In genomic region chr22:37716708-37717107, GRCh38 we compare ENCODE assay signal across 21 cellular contexts. TPM values are rescaled to one million over a fixed set of nuclear protein-coding genes. Genes with fewer than 3 reads are reported as not detected.
DNase-seq lines count a peak whose midpoint lies in the region; ATAC-seq and TF ChIP-seq lines count a peak whose summit lies in the region.
"Had no signal": no experiment of that assay in that cellular context is flagged by ENCODE, and none has a peak within 500 bp of the region (broad histone marks: within the 10 kb centered on the region; RNA-seq: fewer than 3 reads in every experiment).

No MANE protein-coding gene starts in this region.

- no peak overlapping the region for H3K4me3 Mint-ChIP-seq in WTC11
- H3K4me3 Mint-ChIP-seq in activated T-helper 2 cell treated with anti-CD3 and anti-CD28 coated beads, Interferon-gamma antibody, Interleukin-2, Interleukin-4, amounts not matched to agents 10 μg/mL and 5 μg/mL and 100 μg/mL, durations not matched to agents 14 hours and 24 hours and 36 hours (ENCODE audit: low read depth): no peak overlapping the region
- H3K4me3 Mint-ChIP-seq: activated CD4-positive, alpha-beta T cell treated with anti-CD3 and anti-CD28 coated beads, Interleukin-2, amount 10 ng/mL, durations not matched to agents 24 days and 14 days; CD4-positive, alpha-beta T cell; neural progenitor cell had no signal

- H2AFZ ChIP-seq in GM23248: no peak overlapping the region
- H2AFZ ChIP-seq: neural progenitor cell had no signal

- peaks cover 43% of the 10 kb centered on the region for H3K36me3 Mint-ChIP-seq in WTC11
- no peaks in the 10 kb centered on the region for H3K36me3 Mint-ChIP-seq in activated T-helper 2 cell treated with anti-CD3 and anti-CD28 coated beads, Interferon-gamma antibody, Interleukin-2, Interleukin-4, amounts not matched to agents 10 μg/mL and 5 μg/mL and 100 μg/mL, durations not matched to agents 14 hours and 24 hours and 36 hours (ENCODE audit: low read depth)

- H3K36me3 ChIP-seq in GM23248 (ENCODE audit: low read depth): no peaks in the 10 kb centered on the region
- H3K36me3 ChIP-seq: neural progenitor cell had no signal

- no peak for ATAC-seq in WTC11
- ATAC-seq: stimulated activated naive CD8-positive, alpha-beta T cell treated with anti-CD3 and anti-CD28 coated beads, Interleukin-15, Interleukin-2, amounts not matched to agents 100 U/mL and 50 U/mL, for 24 hours had no signal

- 80 to 81% methylated on average over 9 of the region's 9 CpGs for WGBS in GM23248 (ENCODE audit: low coverage in 1 of 2, low lambda C conversion rate in 2 of 2, missing lambda C conversion rate in 2 of 2), 2 experiments

- peaks cover 8% of the 10 kb centered on the region; the same call in 1 of the 2 replicates for H3K4me1 ChIP-seq in GM23248 (ENCODE audit: insufficient read depth)
- H3K4me1 ChIP-seq: neural progenitor cell had no signal

- CTCF ChIA-PET in WTC11 (lab: Charles Lee): interaction anchor here (1.0 kb wide), 1 partner anchor 73 kb away, joined by 4 read pairs; no protein-coding TSS in a partner anchor

- H3K9me2 ChIP-seq in GM23248 (ENCODE audit: insufficient read depth): no peaks in the 10 kb centered on the region

- H3K27ac ChIP-seq in GM23248: peak overlapping the region; percentile 55
- H3K27ac ChIP-seq: neural progenitor cell had no signal

- DNase-seq in A172 (ENCODE audit: low spot score): peak; percentile 40
- DNase-seq in GM23248: peak; percentile 91
- DNase-seq in WTC11 (ENCODE audit: low spot score): no peak
- peak; percentile 62 for DNase-seq in fibroblast of villous mesenchyme (ENCODE audit: low read depth)
- no peak for DNase-seq in SW480 (ENCODE audit: low spot score)
- no peak for DNase-seq in GM19240 (ENCODE audit: insufficient read length, low spot score)
- DNase-seq in activated T-helper 2 cell treated with anti-CD3 and anti-CD28 coated beads, Interferon-gamma antibody, Interleukin-2, Interleukin-4, amounts not matched to agents 10 μg/mL and 5 μg/mL and 100 μg/mL, durations not matched to agents 14 hours and 24 hours and 36 hours (ENCODE audit: low spot score): no peak
- DNase-seq in NCI-H146 (lab: John Stamatoyannopoulos, UW): no peak
- DNase-seq: 8988T; activated CD4-positive, alpha-beta T cell treated with anti-CD3 and anti-CD28 coated beads, Interleukin-2, amount 10 ng/mL, durations not matched to agents 24 days and 14 days; activated CD8-positive, alpha-beta memory T cell treated with anti-CD3 and anti-CD28 coated beads, Interleukin-2, amount 50 U/mL, for 48 hours; anterior cingulate cortex; CD4-positive, alpha-beta T cell; dermis blood vessel endothelial cell; hypothalamus; kidney glomerular epithelial cell; NCI-H1105 treated with DMSO at 0.1 percent for 48 hours; NCI-H2171 treated with DMSO at 0.1 percent for 48 hours; retina; stimulated activated naive CD8-positive, alpha-beta T cell treated with anti-CD3 and anti-CD28 coated beads, Interleukin-15, Interleukin-2, amounts not matched to agents 100 U/mL and 50 U/mL, for 24 hours had no signal

- peak overlapping the region; percentile 73; the same call in 1 of the 2 replicates for H3K27ac Mint-ChIP-seq in WTC11
- no peak overlapping the region for H3K27ac Mint-ChIP-seq in activated T-helper 2 cell treated with anti-CD3 and anti-CD28 coated beads, Interferon-gamma antibody, Interleukin-2, Interleukin-4, amounts not matched to agents 10 μg/mL and 5 μg/mL and 100 μg/mL, durations not matched to agents 14 hours and 24 hours and 36 hours
- H3K27ac Mint-ChIP-seq: activated CD4-positive, alpha-beta T cell treated with anti-CD3 and anti-CD28 coated beads, Interleukin-2, amount 10 ng/mL, durations not matched to agents 24 days and 14 days; CD4-positive, alpha-beta T cell had no signal

- no peak for TF ChIP-seq CTCF in WTC11 (IDR thresholded peaks at IDR 0.05)
- TF ChIP-seq CTCF in fibroblast of villous mesenchyme (IDR thresholded peaks at IDR 0.05; ENCODE audit: insufficient read depth, low read depth, low read length): no peak

- H3K79me2 ChIP-seq in GM23248 (ENCODE audit: insufficient read depth): no peaks in the 10 kb centered on the region

- no peaks in the 10 kb centered on the region for H3K27me3 ChIP-seq in GM23248 (replicated peaks; ENCODE audit: insufficient read depth)
- H3K27me3 ChIP-seq: neural progenitor cell had no signal

- intact Hi-C loops in activated T-helper 2 cell treated with anti-CD3 and anti-CD28 coated beads, Interferon-gamma antibody, Interleukin-2, Interleukin-4, amounts not matched to agents 10 μg/mL and 5 μg/mL and 100 μg/mL, durations not matched to agents 14 hours and 24 hours and 36 hours (cut with micrococcal nuclease): no loop called here

- peaks cover 7% of the 10 kb centered on the region for H3K9me3 Mint-ChIP-seq in WTC11
- H3K9me3 Mint-ChIP-seq in activated T-helper 2 cell treated with anti-CD3 and anti-CD28 coated beads, Interferon-gamma antibody, Interleukin-2, Interleukin-4, amounts not matched to agents 10 μg/mL and 5 μg/mL and 100 μg/mL, durations not matched to agents 14 hours and 24 hours and 36 hours: no peaks in the 10 kb centered on the region
- H3K9me3 Mint-ChIP-seq: activated CD4-positive, alpha-beta T cell treated with anti-CD3 and anti-CD28 coated beads, Interleukin-2, amount 10 ng/mL, durations not matched to agents 24 days and 14 days; CD4-positive, alpha-beta T cell; neural progenitor cell had no signal

- no peak overlapping the region for H3K4me3 ChIP-seq in GM23248
- no peak overlapping the region for H3K4me3 ChIP-seq in fibroblast of villous mesenchyme (ENCODE audit: low read depth, low read length)
- H3K4me3 ChIP-seq: neural progenitor cell had no signal

- no peak overlapping the region for H3K4me2 ChIP-seq in GM23248 (ENCODE audit: unreplicated experiment)
- H3K4me2 ChIP-seq: neural progenitor cell had no signal

- no peaks in the 10 kb centered on the region for H3K4me1 Mint-ChIP-seq in WTC11
- peaks cover 5% of the 10 kb centered on the region for H3K4me1 Mint-ChIP-seq in activated T-helper 2 cell treated with anti-CD3 and anti-CD28 coated beads, Interferon-gamma antibody, Interleukin-2, Interleukin-4, amounts not matched to agents 10 μg/mL and 5 μg/mL and 100 μg/mL, durations not matched to agents 14 hours and 24 hours and 36 hours (ENCODE audit: low read depth)

- no peaks in the 10 kb centered on the region for H3K9me3 ChIP-seq in GM23248 (ENCODE audit: low read depth)

- POLR2A ChIA-PET in WTC11 (lab: Charles Lee): no interaction called here

- no peaks in the 10 kb centered on the region for H3F3A ChIP-seq in GM23248 (ENCODE audit: insufficient read depth)

- no peaks in the 10 kb centered on the region for H4K20me1 ChIP-seq in GM23248 (ENCODE audit: insufficient read depth)

- H3K27me3 Mint-ChIP-seq in WTC11 (ENCODE audit: low read depth): peaks cover 3% of the 10 kb centered on the region; the same call in 1 of the 2 replicates
- H3K27me3 Mint-ChIP-seq in activated T-helper 2 cell treated with anti-CD3 and anti-CD28 coated beads, Interferon-gamma antibody, Interleukin-2, Interleukin-4, amounts not matched to agents 10 μg/mL and 5 μg/mL and 100 μg/mL, durations not matched to agents 14 hours and 24 hours and 36 hours (ENCODE audit: low read depth): no peaks in the 10 kb centered on the region
- H3K27me3 Mint-ChIP-seq: activated CD4-positive, alpha-beta T cell treated with anti-CD3 and anti-CD28 coated beads, Interleukin-2, amount 10 ng/mL, durations not matched to agents 24 days and 14 days; CD4-positive, alpha-beta T cell had no signal

- in situ Hi-C loops in GM23248 (cut with MboI): no loop called here

- no peak overlapping the region for H3K9ac ChIP-seq in GM23248
- H3K9ac ChIP-seq: neural progenitor cell had no signal

TF ChIP-seq in WTC11, 78 proteins besides CTCF, POLR2A, EP300 and RAD21 (continues in another document):
- TF ChIP-seq ATF3 (CRISPR knock-in tag; conservative IDR thresholded peaks at IDR 0.05): no peak
- TF ChIP-seq TCF7 (CRISPR knock-in tag; IDR thresholded peaks at IDR 0.05; ENCODE audit: low read depth): no peak

RNA-seq across cellular contexts. Expression of gene TRIOBP, which starts 19.9 kb away (rescaled TPM):
- total RNA-seq in A172 (2014; rRNA removed; shearing (Covaris generic)): 41.4 and 43.4 TPM in 2 replicates
- 127 and 135 TPM in 2 replicates for total RNA-seq in GM23248 (2014; rRNA removed; shearing (Covaris generic))
- polyA plus RNA-seq in GM23248 (2016; fragmentation: Nextera tagmentation; extraction: Ambion mirVana): 123 and 130 TPM in 2 replicates
- total RNA-seq in WTC11 (2021) (54.0 to 58.9 TPM (median 56.8 TPM) in 3 replicates), fibroblast of villous mesenchyme (121 and 141 TPM in 2 replicates)
- 37.2 and 43.3 TPM in 2 replicates for total RNA-seq in activated T-helper 2 cell treated with anti-CD3 and anti-CD28 coated beads, Interferon-gamma antibody, Interleukin-2, Interleukin-4, amounts not matched to agents 10 μg/mL and 5 μg/mL and 100 μg/mL, durations not matched to agents 14 hours and 24 hours and 36 hours

RNA-seq across cellular contexts. Expression of gene NOL12, which starts 30.6 kb away (rescaled TPM):
- total RNA-seq in A172 (2014; rRNA removed; shearing (Covaris generic)): 24.2 and 56.1 TPM in 2 replicates
- total RNA-seq in GM23248 (2014; rRNA removed; shearing (Covaris generic)): 4.9 and 19.1 TPM in 2 replicates
- polyA plus RNA-seq in GM23248 (2016; fragmentation: Nextera tagmentation; extraction: Ambion mirVana): 24.9 and 25.1 TPM in 2 replicates
- total RNA-seq in WTC11 (2021): 20.3 to 24.9 TPM (median 22.0 TPM) in 3 replicates
- 7.3 and 10.3 TPM in 2 replicates for total RNA-seq in fibroblast of villous mesenchyme
- total RNA-seq in activated T-helper 2 cell treated with anti-CD3 and anti-CD28 coated beads, Interferon-gamma antibody, Interleukin-2, Interleukin-4, amounts not matched to agents 10 μg/mL and 5 μg/mL and 100 μg/mL, durations not matched to agents 14 hours and 24 hours and 36 hours: 55.4 and 60.6 TPM in 2 replicates

RNA-seq across cellular contexts. Expression of gene LGALS1, which starts 41.3 kb away (rescaled TPM):
- 3,374 and 3,537 TPM in 2 replicates for total RNA-seq in A172 (2014; rRNA removed; shearing (Covaris generic))
- total RNA-seq in GM23248 (2014; rRNA removed; shearing (Covaris generic)): 5,290 and 7,830 TPM in 2 replicates
- 6,727 and 6,984 TPM in 2 replicates for polyA plus RNA-seq in GM23248 (2016; fragmentation: Nextera tagmentation; extraction: Ambion mirVana)
- total RNA-seq in WTC11 (2021): 17.3 to 23.5 TPM (median 19.2 TPM) in 3 replicates
- total RNA-seq in fibroblast of villous mesenchyme: 3,707 and 5,728 TPM in 2 replicates
- 892 and 921 TPM in 2 replicates for total RNA-seq in activated T-helper 2 cell treated with anti-CD3 and anti-CD28 coated beads, Interferon-gamma antibody, Interleukin-2, Interleukin-4, amounts not matched to agents 10 μg/mL and 5 μg/mL and 100 μg/mL, durations not matched to agents 14 hours and 24 hours and 36 hours

RNA-seq across cellular contexts. Expression of gene PDXP, which starts 58.2 kb away (rescaled TPM):
- total RNA-seq in A172 (2014; rRNA removed; shearing (Covaris generic)): 10.8 and 11.7 TPM in 2 replicates
- 17.5 and 17.7 TPM in 2 replicates for total RNA-seq in GM23248 (2014; rRNA removed; shearing (Covaris generic))
- 1.9 and 2.1 TPM in 2 replicates for polyA plus RNA-seq in GM23248 (2016; fragmentation: Nextera tagmentation; extraction: Ambion mirVana)
- total RNA-seq in WTC11 (2021) (36.1 to 42.5 TPM (median 42.3 TPM) in 3 replicates), fibroblast of villous mesenchyme (9.0 and 9.9 TPM in 2 replicates)
- total RNA-seq in activated T-helper 2 cell treated with anti-CD3 and anti-CD28 coated beads, Interferon-gamma antibody, Interleukin-2, Interleukin-4, amounts not matched to agents 10 μg/mL and 5 μg/mL and 100 μg/mL, durations not matched to agents 14 hours and 24 hours and 36 hours: 40.1 and 41.9 TPM in 2 replicates

Comparison
In these comparisons a context has a peak if more than half of its experiments do, and no peak if none do; other contexts are left out.
1. DNase-seq: peak in A172 (single experiment), GM23248 (single experiment) and fibroblast of villous mesenchyme (single experiment); none in WTC11 (single experiment), SW480 (single experiment), GM19240 (single experiment), activated T-helper 2 cell treated with anti-CD3 and anti-CD28 coated beads, Interferon-gamma antibody, Interleukin-2, Interleukin-4, amounts not matched to agents 10 μg/mL and 5 μg/mL and 100 μg/mL, durations not matched to agents 14 hours and 24 hours and 36 hours (single experiment) and NCI-H146 (single experiment).
2. RNA of gene LGALS1, which starts 41.3 kb away (total RNA-seq): 5,290 to 7,830 TPM in GM23248, 3,707 to 5,728 TPM in fibroblast of villous mesenchyme, 3,374 to 3,537 TPM in A172 and 892 to 921 TPM in activated T-helper 2 cell treated with anti-CD3 and anti-CD28 coated beads, Interferon-gamma antibody, Interleukin-2, Interleukin-4, amounts not matched to agents 10 μg/mL and 5 μg/mL and 100 μg/mL, durations not matched to agents 14 hours and 24 hours and 36 hours; 17.3 to 23.5 TPM in WTC11; every median in the first group is over 10 times any median in the second.